Comparison of ENCODE assay signal across 1 cellular context in the genomic region with DNA sequence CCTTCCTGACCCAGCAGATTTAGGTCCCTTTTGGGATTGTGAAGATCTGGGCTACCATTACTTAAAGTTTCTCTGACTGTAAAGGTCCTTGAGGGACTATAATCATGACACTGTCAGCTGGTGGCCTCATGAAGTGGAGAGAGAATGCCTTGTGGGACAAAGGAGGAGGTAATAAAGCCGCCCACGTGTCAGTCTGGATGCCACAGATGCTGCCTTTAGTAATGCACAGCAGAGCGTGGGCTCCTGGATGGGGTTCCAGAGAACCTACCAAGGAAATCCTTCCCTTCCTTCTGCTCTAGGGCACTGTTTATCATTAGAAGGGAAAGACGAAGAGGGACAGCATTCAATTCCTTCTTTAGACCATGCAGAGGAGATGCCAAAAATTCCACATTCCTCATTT.
TF ChIP-seq lines count a peak whose summit lies in the region.

No MANE protein-coding gene starts in this region.

TF ChIP-seq in H1, 55 proteins besides CTCF, POLR2A, EP300 and RAD21:
- TF ChIP-seq SP4 (IDR thresholded peaks at IDR 0.05; ENCODE audit: low read length) (no peak), SUZ12 (IDR thresholded peaks at IDR 0.05; ENCODE audit: low read length) (no peak), TAF7 (optimal IDR thresholded peaks at IDR 0.05; ENCODE audit: borderline replicate concordance, low read depth, low read length) (no peak), ASH2L (IDR thresholded peaks at IDR 0.05; ENCODE audit: low read length) (no peak), CREB1 (IDR thresholded peaks at IDR 0.05) (no peak), CHD2 (IDR thresholded peaks at IDR 0.05; ENCODE audit: low read length) (no peak), FOSL1 (IDR thresholded peaks at IDR 0.05; ENCODE audit: insufficient read depth, low read depth, low read length) (no peak), JUN (IDR thresholded peaks at IDR 0.05; ENCODE audit: low read depth, low read length) (no peak), SIN3A (conservative IDR thresholded peaks at IDR 0.05 in 1 of 2, IDR thresholded peaks at IDR 0.05 in 1 of 2; ENCODE audit: low read depth in 1 of 2, low read length in 2 of 2) (no peak), SP1 (IDR thresholded peaks at IDR 0.05; ENCODE audit: low read depth, low read length) (no peak), SIX5 (IDR thresholded peaks at IDR 0.05; ENCODE audit: low read depth, low read length) (no peak), TBP (IDR thresholded peaks at IDR 0.05; ENCODE audit: low read depth, low read length) (no peak), KDM4A (IDR thresholded peaks at IDR 0.05; ENCODE audit: low read depth, low read length, severe bottlenecking) (no peak), CEBPB (IDR thresholded peaks at IDR 0.05; ENCODE audit: low read depth, low read length) (no peak), TEAD4 (IDR thresholded peaks at IDR 0.05; ENCODE audit: low read depth, low read length) (no peak), POU5F1 (IDR thresholded peaks at IDR 0.05; ENCODE audit: low read depth, low read length) (no peak), HDAC6 (IDR thresholded peaks at IDR 0.05; ENCODE audit: low read depth, low read length) (no peak), MAFK (IDR thresholded peaks at IDR 0.05; ENCODE audit: low read depth, low read length) (no peak)
- TF ChIP-seq, protein P1, sequence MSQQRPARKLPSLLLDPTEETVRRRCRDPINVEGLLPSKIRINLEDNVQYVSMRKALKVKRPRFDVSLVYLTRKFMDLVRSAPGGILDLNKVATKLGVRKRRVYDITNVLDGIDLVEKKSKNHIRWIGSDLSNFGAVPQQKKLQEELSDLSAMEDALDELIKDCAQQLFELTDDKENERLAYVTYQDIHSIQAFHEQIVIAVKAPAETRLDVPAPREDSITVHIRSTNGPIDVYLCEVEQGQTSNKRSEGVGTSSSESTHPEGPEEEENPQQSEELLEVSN (IDR thresholded peaks at IDR 0.05) = no peak
